In genomic region chr7:7183061-7183832, GRCh38 we compare ENCODE assay signal across 1 cellular context.
TF ChIP-seq lines count a peak whose summit lies in the region.

No MANE protein-coding gene starts in this region.

TF ChIP-seq in HepG2, 621 proteins besides CTCF, POLR2A, EP300 and RAD21 (continued from another document):
- TF ChIP-seq, protein P1, sequence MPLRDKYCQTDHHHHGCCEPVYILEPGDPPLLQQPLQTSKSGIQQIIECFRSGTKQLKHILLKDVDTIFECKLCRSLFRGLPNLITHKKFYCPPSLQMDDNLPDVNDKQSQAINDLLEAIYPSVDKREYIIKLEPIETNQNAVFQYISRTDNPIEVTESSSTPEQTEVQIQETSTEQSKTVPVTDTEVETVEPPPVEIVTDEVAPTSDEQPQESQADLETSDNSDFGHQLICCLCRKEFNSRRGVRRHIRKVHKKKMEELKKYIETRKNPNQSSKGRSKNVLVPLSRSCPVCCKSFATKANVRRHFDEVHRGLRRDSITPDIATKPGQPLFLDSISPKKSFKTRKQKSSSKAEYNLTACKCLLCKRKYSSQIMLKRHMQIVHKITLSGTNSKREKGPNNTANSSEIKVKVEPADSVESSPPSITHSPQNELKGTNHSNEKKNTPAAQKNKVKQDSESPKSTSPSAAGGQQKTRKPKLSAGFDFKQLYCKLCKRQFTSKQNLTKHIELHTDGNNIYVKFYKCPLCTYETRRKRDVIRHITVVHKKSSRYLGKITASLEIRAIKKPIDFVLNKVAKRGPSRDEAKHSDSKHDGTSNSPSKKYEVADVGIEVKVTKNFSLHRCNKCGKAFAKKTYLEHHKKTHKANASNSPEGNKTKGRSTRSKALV (CRISPR knock-in tag; IDR thresholded peaks at IDR 0.05), result no peak; the same call in 1 of the 2 replicates
